Comparison of ENCODE assay signal across 9 cellular contexts in genomic region chr19:6464070-6464873, GRCh38. TPM values are rescaled to one million over a fixed set of nuclear protein-coding genes. Genes with fewer than 3 reads are reported as not detected.
DNase-seq lines count a peak whose midpoint lies in the region; ATAC-seq and TF ChIP-seq lines count a peak whose summit lies in the region.
"Had no signal": no experiment of that assay in that cellular context is flagged by ENCODE, and none has a peak within 500 bp of the region (broad histone marks: within the 10 kb centered on the region; RNA-seq: fewer than 3 reads in every experiment).

A gene with protein sequence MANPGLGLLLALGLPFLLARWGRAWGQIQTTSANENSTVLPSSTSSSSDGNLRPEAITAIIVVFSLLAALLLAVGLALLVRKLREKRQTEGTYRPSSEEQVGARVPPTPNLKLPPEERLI (plus strand): TSS chr19:6464271. CDS start chr19:6464702, 431 bp downstream.

- peaks cover 11% of the 10 kb centered on the region; the same call in 1 of the 2 replicates for H3K36me3 ChIP-seq in HUES64 (ENCODE audit: insufficient read depth, low read length)
- H3K36me3 ChIP-seq in HAP-1 (replicated peaks): no peaks in the 10 kb centered on the region
- H3K36me3 ChIP-seq in A673 (ENCODE audit: insufficient read depth, low read length, poor library complexity, severe bottlenecking): no peaks in the 10 kb centered on the region

- H3K27ac ChIP-seq in HUES64 (ENCODE audit: low read depth, low read length) (peak within 1 kb of the TSS; percentile 49; the same call in 1 of the 2 replicates), A673 (ENCODE audit: low read depth, low read length, poor library complexity, severe bottlenecking) (no peak within 1 kb of the TSS)

- no peak for TF ChIP-seq CTCF in A673 (conservative IDR thresholded peaks at IDR 0.05; ENCODE audit: low read depth, low read length)

- H3K9ac ChIP-seq in HUES64 (ENCODE audit: low read depth, low read length): peak within 1 kb of the TSS; percentile 58

- whole genome bisulfite sequencing in HUES64: 2% methylated on average over 65 of the region's 65 CpGs

- peaks cover 26% of the 10 kb centered on the region for H3K27me3 ChIP-seq in HUES64 (ENCODE audit: insufficient read depth, low read length)
- H3K27me3 ChIP-seq in HAP-1 (ENCODE audit: low read depth): no peaks in the 10 kb centered on the region
- H3K27me3 ChIP-seq in A673 (replicated peaks; ENCODE audit: insufficient read depth, low read depth, low read length, poor library complexity): peaks cover 15% of the 10 kb centered on the region

- ATAC-seq in HG02763 (IDR thresholded peaks at IDR 0.05; ENCODE audit: unreplicated experiment): no peak

- DNase-seq in activated CD4-positive, CD25-positive, alpha-beta regulatory T cell treated with anti-CD3 and anti-CD28 coated beads, Interleukin-2, amount 50 U/mL, for 72 hours: peak; percentile 49
- DNase-seq in iPS DF 4.7 (ENCODE audit: extremely low read depth, low spot score): peak; percentile 87
- DNase-seq in stimulated activated CD4-positive, alpha-beta T cell treated with anti-CD3 and anti-CD28 coated beads, TNF-alpha, amount 100 ng/mL, for 1 hour (ENCODE audit: low read depth in 3 of 3, low spot score in 1 of 3): peak in 2 of 3 donors; percentile 23 to 32
- DNase-seq in HAP-1 (ENCODE audit: low spot score in 2 of 2): no peak
- no peak for DNase-seq in A673 (ENCODE audit: low spot score)
- DNase-seq in NCI-H1694 treated with DMSO at 0.1 percent for 48 hours (lab: John Stamatoyannopoulos, UW): no peak

- in situ Hi-C loops in HAP-1 (cut with MboI; ENCODE audit: low sequenced_read_pairs): no loop called here

- POLR2A ChIA-PET in A673 (lab: Charles Lee; ENCODE audit: low non-redundant PET): no interaction called here

- no peaks in the 10 kb centered on the region for H3K4me1 ChIP-seq in HUES64 (ENCODE audit: insufficient read depth, low read length)
- H3K4me1 ChIP-seq in HAP-1: no peaks in the 10 kb centered on the region
- peaks cover 3% of the 10 kb centered on the region for H3K4me1 ChIP-seq in A673 (ENCODE audit: insufficient read depth, low read length, poor library complexity, severe bottlenecking)

- intact Hi-C loops in A673 (cut with micrococcal nuclease; ENCODE audit: unreplicated experiment): no loop called here

- H3K4me3 ChIP-seq in HUES64 (ENCODE audit: low read length) (peak within 1 kb of the TSS; percentile 83), HAP-1 (no peak within 1 kb of the TSS), A673 (ENCODE audit: low read depth, low read length, poor library complexity, severe bottlenecking) (no peak within 1 kb of the TSS)

- no TSS peak for BruUV-seq in A673 (replicated peaks; lab: Mats Ljungman, UMichigan)

- H3K9me3 ChIP-seq in HUES64 (ENCODE audit: insufficient read depth, low read depth, low read length) (no peaks in the 10 kb centered on the region), HAP-1 (no peaks in the 10 kb centered on the region), A673 (ENCODE audit: low read depth, low read length, poor library complexity, severe bottlenecking) (no peaks in the 10 kb centered on the region)

- CTCF ChIA-PET in A673 (lab: Charles Lee): no interaction called here

RNA-seq across cellular contexts. Expression of the gene that starts here (rescaled TPM):
- 11.3 TPM for polyA plus RNA-seq in HUES64 (2013, experiment 1 of 2)
- 7.9 TPM for polyA plus RNA-seq in HUES64 (2013, experiment 2 of 2)
- not detected in 2 replicates for total RNA-seq in A673 (2021)
- total RNA-seq: HT1080 had no signal

Comparison
In these comparisons a context has a peak if more than half of its experiments do, and no peak if none do; other contexts are left out.
1. DNase-seq: peak in activated CD4-positive, CD25-positive, alpha-beta regulatory T cell treated with anti-CD3 and anti-CD28 coated beads, Interleukin-2, amount 50 U/mL, for 72 hours (single experiment), iPS DF 4.7 (single experiment) and stimulated activated CD4-positive, alpha-beta T cell treated with anti-CD3 and anti-CD28 coated beads, TNF-alpha, amount 100 ng/mL, for 1 hour (2 of 3); none in HAP-1 (0 of 2), A673 (single experiment) and NCI-H1694 treated with DMSO at 0.1 percent for 48 hours (single experiment).